1 cellular context compared by ENCODE assay signal in genomic region chr22:39132871-39133524, GRCh38.
TF ChIP-seq lines count a peak whose summit lies in the region.

No MANE protein-coding gene starts in this region.

TF ChIP-seq in SK-N-SH treated with all-trans-retinoic acid at 6 μM for 48 hours, 23 proteins besides CTCF, POLR2A, EP300 and RAD21 (continued from another document):
- TF ChIP-seq CREB5 (CRISPR knock-in tag; IDR thresholded peaks at IDR 0.05; ENCODE audit: low read depth), result no peak
- no peak for TF ChIP-seq ZFP3 (CRISPR knock-in tag; IDR thresholded peaks at IDR 0.05)
- no peak for TF ChIP-seq SNAI2 (CRISPR knock-in tag; IDR thresholded peaks at IDR 0.05)
- no peak for TF ChIP-seq POU6F1 (CRISPR knock-in tag; IDR thresholded peaks at IDR 0.05; ENCODE audit: borderline replicate concordance, low read depth)
- TF ChIP-seq ISL1 (CRISPR knock-in tag; IDR thresholded peaks at IDR 0.05), result no peak
- TF ChIP-seq BACH2 (CRISPR knock-in tag; IDR thresholded peaks at IDR 0.05; ENCODE audit: borderline replicate concordance), result no peak
